Comparison of ENCODE assay signal across 8 cellular contexts in genomic region chr12:754871-755562, GRCh38. TPM values are rescaled to one million over a fixed set of nuclear protein-coding genes. Genes with fewer than 3 reads are reported as not detected.
DNase-seq lines count a peak whose midpoint lies in the region; ATAC-seq lines count a peak whose summit lies in the region.

No MANE protein-coding gene starts in this region.

- intact Hi-C loops in posterior vena cava (cut with DNase I): loop anchor here in 1 of 2 donors (5.0 kb wide), 1 partner anchor 113 kb away; no protein-coding TSS in a partner anchor

- H3K4me3 ChIP-seq in skeletal muscle cell (ENCODE audit: low read depth, low read length): peak overlapping the region; percentile 87

- peak overlapping the region; percentile 93 for H3K4me3 Mint-ChIP-seq in activated CD8-positive, alpha-beta T cell treated with anti-CD3 and anti-CD28 coated beads, Interleukin-2, amount 10 ng/mL, durations not matched to agents 7 days and 5 days

- CTCF ChIA-PET in activated CD8-positive, alpha-beta T cell treated with anti-CD3 and anti-CD28 coated beads, Interleukin-2, amount 10 ng/mL, durations not matched to agents 7 days and 5 days (lab: Charles Lee): interaction anchor here (0.7 to 6.4 kb wide), 22 partner anchors 21 to 194 kb away, joined by 3 to 79 read pairs (median 4); partner anchors contain the start of genes NINJ2 and RAD52

- peak overlapping the region; percentile 91 for H3K27ac Mint-ChIP-seq in activated CD8-positive, alpha-beta T cell treated with anti-CD3 and anti-CD28 coated beads, Interleukin-2, amount 10 ng/mL, durations not matched to agents 7 days and 5 days

- peaks cover 49% of the 10 kb centered on the region for H3K36me3 Mint-ChIP-seq in activated CD8-positive, alpha-beta T cell treated with anti-CD3 and anti-CD28 coated beads, Interleukin-2, amount 10 ng/mL, durations not matched to agents 7 days and 5 days (ENCODE audit: low read depth)

- H3K9me3 Mint-ChIP-seq in activated CD8-positive, alpha-beta T cell treated with anti-CD3 and anti-CD28 coated beads, Interleukin-2, amount 10 ng/mL, durations not matched to agents 7 days and 5 days (ENCODE audit: insufficient read depth): no peaks in the 10 kb centered on the region

- no peaks in the 10 kb centered on the region for H3K27me3 Mint-ChIP-seq in activated CD8-positive, alpha-beta T cell treated with anti-CD3 and anti-CD28 coated beads, Interleukin-2, amount 10 ng/mL, durations not matched to agents 7 days and 5 days (ENCODE audit: low read depth)

- DNase-seq in 8988T (peak; percentile 40), EL (peak; percentile 73), NCI-H1092 treated with DMSO at 0.1 percent for 48 hours (lab: John Stamatoyannopoulos, UW) (peak; percentile 29), glomerular visceral epithelial cell (ENCODE audit: extremely low spot score) (peak; percentile 40), skeletal muscle cell (ENCODE audit: low read depth) (no peak), posterior vena cava (ENCODE audit: low spot score) (no peak)
- DNase-seq in activated CD8-positive, alpha-beta T cell treated with anti-CD3 and anti-CD28 coated beads, Interleukin-2, amount 10 ng/mL, durations not matched to agents 7 days and 5 days: peak; percentile 53

- POLR2A ChIA-PET in activated CD8-positive, alpha-beta T cell treated with anti-CD3 and anti-CD28 coated beads, Interleukin-2, amount 10 ng/mL, durations not matched to agents 7 days and 5 days (lab: Charles Lee): interaction anchor here (0.7 to 5.6 kb wide), 7 partner anchors 70 to 191 kb away, joined by 3 to 36 read pairs (median 4); no protein-coding TSS in a partner anchor

- peaks cover 35% of the 10 kb centered on the region for H3K4me1 Mint-ChIP-seq in activated CD8-positive, alpha-beta T cell treated with anti-CD3 and anti-CD28 coated beads, Interleukin-2, amount 10 ng/mL, durations not matched to agents 7 days and 5 days (ENCODE audit: low read depth)

- ATAC-seq in activated CD8-positive, alpha-beta T cell treated with anti-CD3 and anti-CD28 coated beads, Interleukin-2, amount 10 ng/mL, durations not matched to agents 7 days and 5 days: no peak
- ATAC-seq in HG03175 (IDR thresholded peaks at IDR 0.05; ENCODE audit: unreplicated experiment): no peak

RNA-seq across cellular contexts. Expression of gene WNK1, which starts 2.6 kb away (rescaled TPM):
- total RNA-seq in activated CD8-positive, alpha-beta T cell treated with anti-CD3 and anti-CD28 coated beads, Interleukin-2, amount 10 ng/mL, durations not matched to agents 7 days and 5 days: 100 to 1,000 TPM; 203 to 204 TPM
- 100 to 1,000 TPM; 159 to 199 TPM for total RNA-seq in posterior vena cava

Comparison
In these comparisons a context has a peak if more than half of its experiments do, and no peak if none do; other contexts are left out.
1. DNase-seq: peak in 8988T (single experiment), EL (single experiment), NCI-H1092 treated with DMSO at 0.1 percent for 48 hours (single experiment), activated CD8-positive, alpha-beta T cell treated with anti-CD3 and anti-CD28 coated beads, Interleukin-2, amount 10 ng/mL, durations not matched to agents 7 days and 5 days (single experiment) and glomerular visceral epithelial cell (single experiment); none in skeletal muscle cell (single experiment) and posterior vena cava (single experiment).